Comparison of ENCODE assay signal across 25 cellular contexts in the genomic region with DNA sequence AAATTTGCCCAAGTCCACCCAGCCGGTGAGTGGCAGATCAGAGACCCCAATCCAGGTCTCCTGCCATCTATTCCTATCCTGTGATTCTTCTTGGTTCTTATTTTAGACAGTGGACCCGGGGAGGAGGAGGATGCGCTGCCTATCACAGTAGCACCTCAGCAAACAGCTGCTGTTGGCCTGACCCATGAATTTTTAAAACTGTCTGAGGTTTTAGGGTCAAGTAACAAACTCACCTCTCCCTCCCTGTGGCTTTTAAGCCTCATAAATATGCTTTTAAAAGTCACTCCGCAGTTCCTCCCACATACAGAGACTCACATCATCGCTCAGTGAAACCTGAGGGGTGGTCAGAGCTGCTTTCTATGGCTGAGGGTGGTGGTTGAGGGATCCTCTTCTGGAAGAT.
A peak's percentile ranks its signal among the peaks of the same experiment; 100 is the strongest.
DNase-seq lines count a peak whose midpoint lies in the region; ATAC-seq, FAIRE-seq and TF ChIP-seq lines count a peak whose summit lies in the region.
"Had no signal": no experiment of that assay in that cellular context is flagged by ENCODE, and none has a peak within 500 bp of the region (broad histone marks: within the 10 kb centered on the region; RNA-seq: fewer than 3 reads in every experiment).

No MANE protein-coding gene starts in this region.

- DNase-seq in LHCN-M2 (ENCODE audit: low read depth), result peak; percentile 52
- DNase-seq in K562 (ENCODE audit: extremely low read depth in 1 of 4, low spot score in 3 of 4), result no peak
- no peak for DNase-seq in mesenchymal stem cell
- no peak for DNase-seq in germinal center (ENCODE audit: low spot score)
- DNase-seq in NCI-H748 (lab: John Stamatoyannopoulos, UW; ENCODE audit: unreplicated experiment), result no peak
- DNase-seq in NCI-H1048 (lab: John Stamatoyannopoulos, UW), result no peak
- DNase-seq: 8988T; ACHN; AML-193; BE2C; CD4-positive, alpha-beta T cell; CD8-positive, alpha-beta memory T cell; DMS 273 treated with DMSO at 0.1 percent for 48 hours; DMS79; EL; GDM1; GM23248; H7; HCEC 1CT had no signal

- H3K4me2 ChIP-seq in K562 (ENCODE audit: insufficient read depth, low read length), result no peak overlapping the region
- H3K4me2 ChIP-seq in mesenchymal stem cell (ENCODE audit: low read length, poor library complexity, severe bottlenecking), result no peak overlapping the region
- H3K4me2 ChIP-seq: A549; BLaER1 treated with 17β-estradiol and CSF1 and Interleukin-3, amounts not matched to agents 10 nM and 100 nM had no signal

- in situ Hi-C loops in K562 (cut with MboI), result no loop called here

- no peak overlapping the region for H2BK12ac ChIP-seq in mesenchymal stem cell (ENCODE audit: low read length in 2 of 2)

- H2BK120ac ChIP-seq in mesenchymal stem cell (ENCODE audit: low read depth, low read length), result no peak overlapping the region

- 5% methylated on average over 5 of the region's 5 CpGs for WGBS in K562 (ENCODE audit: insufficient coverage, low coverage, missing lambda C conversion rate)
- 98% methylated on average over 5 of the region's 5 CpGs for WGBS in mesenchymal stem cell

- ATAC-seq in K562, result peak; percentile 56
- ATAC-seq: A549 had no signal

- no peaks in the 10 kb centered on the region for H3K4me1 ChIP-seq in K562 (replicated peaks in 1 of 2; ENCODE audit: control insufficient read depth in 2 of 2, insufficient read depth in 2 of 2, low read length in 2 of 2)
- H3K4me1 ChIP-seq in mesenchymal stem cell (ENCODE audit: control insufficient read depth, insufficient read depth, low read depth, low read length), result peaks cover 4% of the 10 kb centered on the region
- H3K4me1 ChIP-seq: A549; BE2C; BLaER1 treated with 17β-estradiol and CSF1 and Interleukin-3, amounts not matched to agents 10 nM and 100 nM had no signal

- H3K9me3 ChIP-seq in K562 (replicated peaks; ENCODE audit: control insufficient read depth, insufficient read depth, low read depth, low read length) (no peaks in the 10 kb centered on the region), mesenchymal stem cell (ENCODE audit: control insufficient read depth, low read length) (no peaks in the 10 kb centered on the region)
- H3K9me3 ChIP-seq: A549; BE2C; BLaER1 treated with 17β-estradiol and CSF1 and Interleukin-3, amounts not matched to agents 10 nM and 100 nM had no signal

- H3K9me1 ChIP-seq in K562 (ENCODE audit: control insufficient read depth, insufficient read depth, low read length), result no peaks in the 10 kb centered on the region

- H3K23ac ChIP-seq in mesenchymal stem cell (ENCODE audit: low read length in 2 of 2), result no peak overlapping the region

- H2AK5ac ChIP-seq in mesenchymal stem cell (ENCODE audit: low read length, severe bottlenecking), result no peak overlapping the region

- H3K36me3 ChIP-seq in K562 (ENCODE audit: control insufficient read depth, insufficient read depth, low read length) (no peaks in the 10 kb centered on the region), mesenchymal stem cell (ENCODE audit: control insufficient read depth in 1 of 2, insufficient read depth in 2 of 2, low read depth in 1 of 2, low read length in 2 of 2) (peaks cover 10 to 75% of the 10 kb centered on the region in 2 experiments)
- H3K36me3 ChIP-seq: BE2C had no signal

- peaks cover 54% of the 10 kb centered on the region for H3K79me1 ChIP-seq in mesenchymal stem cell (replicated peaks; ENCODE audit: low read length, poor library complexity, severe bottlenecking)

- no peaks in the 10 kb centered on the region for H3K79me2 ChIP-seq in K562 (ENCODE audit: control insufficient read depth, insufficient read depth, low read length)

- no peak for TF ChIP-seq EP300 in K562 (IDR thresholded peaks at IDR 0.05; ENCODE audit: low read length)

- TF ChIP-seq POLR2A in K562 (conservative IDR thresholded peaks at IDR 0.05), result no peak

- H4K20me1 ChIP-seq in K562 (replicated peaks; ENCODE audit: control insufficient read depth, insufficient read depth, low read length), result peaks cover 5% of the 10 kb centered on the region

- no peak overlapping the region for H3K4ac ChIP-seq in mesenchymal stem cell (ENCODE audit: low read depth in 1 of 2, low read length in 2 of 2)

- intact Hi-C loops in K562 (cut with micrococcal nuclease), result no loop called here

- POLR2A ChIA-PET in K562 (lab: Yijun Ruan, JAX), result interaction anchor here (1.2 to 1.6 kb wide), 3 partner anchors 9 to 154 kb away, joined by 3 to 4 read pairs (median 4); no protein-coding TSS in a partner anchor

- CTCF ChIA-PET in K562 (lab: Yijun Ruan, JAX; ENCODE audit: low intra/inter-chr PET ratio), result no interaction called here

- FAIRE-seq in K562 (lab: Jason Lieb, UNC), result no peak
- FAIRE-seq: A549, D721Med, GM12892, GM19239, H1 had no signal

- no peak overlapping the region for H3K14ac ChIP-seq in mesenchymal stem cell (ENCODE audit: low read length in 2 of 2)

- H3K18ac ChIP-seq in mesenchymal stem cell (ENCODE audit: low read depth in 1 of 2, low read length in 2 of 2), result peak overlapping the region in 1 of 2 experiments; percentile 4

- no peak overlapping the region for H2BK15ac ChIP-seq in mesenchymal stem cell (ENCODE audit: low read depth, poor library complexity, severe bottlenecking)

- H3K27me3 ChIP-seq in K562 (ENCODE audit: control insufficient read depth in 2 of 2, insufficient read depth in 2 of 2, low read length in 2 of 2) (peaks cover 0 to 35% of the 10 kb centered on the region in 2 experiments; a peak in 3 of 5 replicates), mesenchymal stem cell (ENCODE audit: control insufficient read depth in 1 of 2, insufficient read depth in 1 of 2, low read length in 2 of 2) (no peaks in the 10 kb centered on the region)
- H3K27me3 ChIP-seq: BE2C; BLaER1 treated with 17β-estradiol and CSF1 and Interleukin-3, amounts not matched to agents 10 nM and 100 nM had no signal

- H3K27ac ChIP-seq in K562 (ENCODE audit: extremely low read depth, low read depth, low read length) (no peak overlapping the region), mesenchymal stem cell (ENCODE audit: low read length, poor library complexity, severe bottlenecking) (no peak overlapping the region)
- H3K27ac ChIP-seq: A549; BLaER1 treated with 17β-estradiol and CSF1 and Interleukin-3, amounts not matched to agents 10 nM and 100 nM; GM23248 had no signal

- TF ChIP-seq CTCF in K562 (IDR thresholded peaks at IDR 0.05 in 2 of 3, conservative IDR thresholded peaks at IDR 0.05 in 1 of 3; ENCODE audit: insufficient read depth in 2 of 3, low read depth in 1 of 3, low read length in 3 of 3), result no peak

- no TSS peak for BruUV-seq in K562 (replicated peaks; lab: Mats Ljungman, UMichigan)

- H4K8ac ChIP-seq in mesenchymal stem cell (ENCODE audit: low read length), result no peak overlapping the region

- no peak overlapping the region for H2BK5ac ChIP-seq in mesenchymal stem cell (ENCODE audit: low read depth, low read length, poor library complexity, severe bottlenecking)

- H3K4me3 ChIP-seq in K562, result no peak overlapping the region
- no peak overlapping the region for H3K4me3 ChIP-seq in mesenchymal stem cell (ENCODE audit: insufficient read depth in 1 of 2, low read depth in 1 of 2, low read length in 2 of 2)
- H3K4me3 ChIP-seq: A549; BLaER1 treated with 17β-estradiol and CSF1 and Interleukin-3, amounts not matched to agents 10 nM and 100 nM; GM23248 had no signal

- peak overlapping the region; percentile 20 for H4K91ac ChIP-seq in mesenchymal stem cell (ENCODE audit: low read length)

- peak overlapping the region in 1 of 2 experiments; percentile 6; a peak in 1 of 4 replicates for H3K9ac ChIP-seq in K562 (ENCODE audit: insufficient read depth in 1 of 2, low read depth in 2 of 2, low read length in 2 of 2)
- H3K9ac ChIP-seq in mesenchymal stem cell (ENCODE audit: low read length), result no peak overlapping the region
- H3K9ac ChIP-seq: BLaER1 treated with 17β-estradiol and CSF1 and Interleukin-3, amounts not matched to agents 10 nM and 100 nM; GM23248 had no signal

- H2AFZ ChIP-seq in K562 (ENCODE audit: low read depth, low read length) (no peak overlapping the region), mesenchymal stem cell (ENCODE audit: low read depth, low read length) (no peak overlapping the region)
- H2AFZ ChIP-seq: GM23248 had no signal

- TF ChIP-seq RAD21 in K562 (CRISPR knock-in tag; conservative IDR thresholded peaks at IDR 0.05 in 1 of 2, IDR thresholded peaks at IDR 0.05 in 1 of 2), result no peak

TF ChIP-seq in K562, 482 proteins besides CTCF, POLR2A, EP300 and RAD21 (continues in another document):
- TF ChIP-seq, protein P1, sequence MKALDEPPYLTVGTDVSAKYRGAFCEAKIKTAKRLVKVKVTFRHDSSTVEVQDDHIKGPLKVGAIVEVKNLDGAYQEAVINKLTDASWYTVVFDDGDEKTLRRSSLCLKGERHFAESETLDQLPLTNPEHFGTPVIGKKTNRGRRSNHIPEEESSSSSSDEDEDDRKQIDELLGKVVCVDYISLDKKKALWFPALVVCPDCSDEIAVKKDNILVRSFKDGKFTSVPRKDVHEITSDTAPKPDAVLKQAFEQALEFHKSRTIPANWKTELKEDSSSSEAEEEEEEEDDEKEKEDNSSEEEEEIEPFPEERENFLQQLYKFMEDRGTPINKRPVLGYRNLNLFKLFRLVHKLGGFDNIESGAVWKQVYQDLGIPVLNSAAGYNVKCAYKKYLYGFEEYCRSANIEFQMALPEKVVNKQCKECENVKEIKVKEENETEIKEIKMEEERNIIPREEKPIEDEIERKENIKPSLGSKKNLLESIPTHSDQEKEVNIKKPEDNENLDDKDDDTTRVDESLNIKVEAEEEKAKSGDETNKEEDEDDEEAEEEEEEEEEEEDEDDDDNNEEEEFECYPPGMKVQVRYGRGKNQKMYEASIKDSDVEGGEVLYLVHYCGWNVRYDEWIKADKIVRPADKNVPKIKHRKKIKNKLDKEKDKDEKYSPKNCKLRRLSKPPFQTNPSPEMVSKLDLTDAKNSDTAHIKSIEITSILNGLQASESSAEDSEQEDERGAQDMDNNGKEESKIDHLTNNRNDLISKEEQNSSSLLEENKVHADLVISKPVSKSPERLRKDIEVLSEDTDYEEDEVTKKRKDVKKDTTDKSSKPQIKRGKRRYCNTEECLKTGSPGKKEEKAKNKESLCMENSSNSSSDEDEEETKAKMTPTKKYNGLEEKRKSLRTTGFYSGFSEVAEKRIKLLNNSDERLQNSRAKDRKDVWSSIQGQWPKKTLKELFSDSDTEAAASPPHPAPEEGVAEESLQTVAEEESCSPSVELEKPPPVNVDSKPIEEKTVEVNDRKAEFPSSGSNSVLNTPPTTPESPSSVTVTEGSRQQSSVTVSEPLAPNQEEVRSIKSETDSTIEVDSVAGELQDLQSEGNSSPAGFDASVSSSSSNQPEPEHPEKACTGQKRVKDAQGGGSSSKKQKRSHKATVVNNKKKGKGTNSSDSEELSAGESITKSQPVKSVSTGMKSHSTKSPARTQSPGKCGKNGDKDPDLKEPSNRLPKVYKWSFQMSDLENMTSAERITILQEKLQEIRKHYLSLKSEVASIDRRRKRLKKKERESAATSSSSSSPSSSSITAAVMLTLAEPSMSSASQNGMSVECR (CRISPR knock-in tag; IDR thresholded peaks at IDR 0.05), result no peak
- TF ChIP-seq ZNF780A (CRISPR knock-in tag; IDR thresholded peaks at IDR 0.05), result no peak
